Comparison of ENCODE assay signal across 6 cellular contexts in genomic region chr14:28896337-28896736, GRCh38.
"Had no signal": no experiment of that assay in that cellular context is flagged by ENCODE, and none has a peak within 500 bp of the region (broad histone marks: within the 10 kb centered on the region; RNA-seq: fewer than 3 reads in every experiment).

No MANE protein-coding gene starts in this region.

- H3K4me1 Mint-ChIP-seq: GM23338, H9 had no signal

- DNase-seq: H9, HCEC 1CT, IMR-90, KG1 had no signal

- H3K4me3 Mint-ChIP-seq: GM23338, H9 had no signal

- H3K27ac Mint-ChIP-seq: GM23338, H9 had no signal

- H3K9me3 Mint-ChIP-seq: GM23338, H9 had no signal

- ATAC-seq: GM23338, K562 had no signal
